ENCODE assay signal across 9 cellular contexts in the genomic region with DNA sequence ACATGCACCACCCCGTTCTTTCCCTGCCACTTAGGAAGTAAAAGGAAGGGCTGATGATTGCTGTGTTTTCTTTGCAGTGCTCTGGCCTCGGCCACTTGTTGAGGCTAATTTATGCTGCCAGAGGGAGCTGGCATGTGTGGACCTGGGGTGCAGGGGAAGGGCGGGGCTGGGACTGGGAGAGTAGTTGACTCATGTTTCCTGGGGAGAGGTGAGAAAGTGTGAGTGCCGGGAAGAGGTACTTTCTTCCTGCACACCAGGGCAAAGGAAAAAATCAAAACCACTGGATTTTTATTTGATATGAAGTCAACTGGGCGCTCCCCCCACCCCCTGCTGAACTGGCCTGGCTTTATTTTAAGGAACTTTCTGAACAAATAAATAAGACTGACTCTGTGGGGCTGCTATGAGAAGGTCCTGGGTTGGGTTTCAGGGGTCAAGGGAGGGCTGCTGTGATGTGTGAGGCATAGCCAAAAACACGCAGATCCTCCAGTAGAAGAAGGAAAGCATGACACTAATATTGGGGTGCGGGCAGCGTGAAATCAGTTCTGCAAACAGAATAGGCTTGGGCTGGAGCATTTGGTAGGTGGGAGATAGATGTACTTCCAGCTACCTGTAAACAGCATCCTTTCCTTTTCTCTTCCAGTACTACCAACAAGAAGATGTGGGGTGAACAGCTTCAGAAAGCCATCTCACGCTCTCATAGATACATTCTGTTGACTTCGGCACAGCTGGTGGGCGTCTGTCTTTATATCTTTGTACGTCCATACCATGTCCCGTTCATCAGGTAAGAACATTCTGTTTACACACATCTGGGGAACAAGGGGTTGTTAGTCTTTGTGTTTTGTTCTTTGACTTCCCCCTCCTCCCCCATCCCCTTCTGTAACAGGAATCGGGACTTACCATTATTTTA.
A peak's percentile ranks its signal among the peaks of the same experiment; 100 is the strongest.
DNase-seq lines count a peak whose midpoint lies in the region; ATAC-seq and TF ChIP-seq lines count a peak whose summit lies in the region.
"Had no signal": no experiment of that assay in that cellular context is flagged by ENCODE, and none has a peak within 500 bp of the region (broad histone marks: within the 10 kb centered on the region; RNA-seq: fewer than 3 reads in every experiment).

No MANE protein-coding gene starts in this region.

- H3K27me3 ChIP-seq in upper lobe of right lung = no peaks in the 10 kb centered on the region

- H3K4me1 Mint-ChIP-seq in activated naive CD4-positive, alpha-beta T cell treated with anti-CD3 and anti-CD28 coated beads for 36 hours (ENCODE audit: low read depth) = peaks cover 26% of the 10 kb centered on the region
- H3K4me1 Mint-ChIP-seq in activated T-helper 17 cell treated with anti-CD3 and anti-CD28 coated beads, Interleukin-2, amount 50 U/mL, for 72 hours = peaks cover 23% of the 10 kb centered on the region

- CTCF ChIA-PET in activated naive CD4-positive, alpha-beta T cell treated with anti-CD3 and anti-CD28 coated beads for 36 hours (lab: Charles Lee) = interaction anchor here (0.6 to 3.8 kb wide), 6 partner anchors 12 to 99 kb away, joined by 3 to 26 read pairs (median 5); partner anchors contain the start of gene SYNJ2
- CTCF ChIA-PET in HEK293T (lab: Yijun Ruan, JAX) = interaction anchor here (0.9 kb wide), 1 partner anchor 66 kb away, joined by 5 read pairs; no protein-coding TSS in a partner anchor

- H3K27ac Mint-ChIP-seq in activated naive CD4-positive, alpha-beta T cell treated with anti-CD3 and anti-CD28 coated beads for 36 hours = peak overlapping the region; percentile 82
- H3K27ac Mint-ChIP-seq in activated T-helper 17 cell treated with anti-CD3 and anti-CD28 coated beads, Interleukin-2, amount 50 U/mL, for 72 hours = peak overlapping the region; percentile 70
- H3K27ac Mint-ChIP-seq: activated T-cell treated with anti-CD3 and anti-CD28 coated beads, Interleukin-2, amount 50 U/mL, for 72 hours had no signal

- no peaks in the 10 kb centered on the region for H3K9me3 Mint-ChIP-seq in activated naive CD4-positive, alpha-beta T cell treated with anti-CD3 and anti-CD28 coated beads for 36 hours
- no peaks in the 10 kb centered on the region for H3K9me3 Mint-ChIP-seq in activated T-helper 17 cell treated with anti-CD3 and anti-CD28 coated beads, Interleukin-2, amount 50 U/mL, for 72 hours
- H3K9me3 Mint-ChIP-seq: activated T-cell treated with anti-CD3 and anti-CD28 coated beads, Interleukin-2, amount 50 U/mL, for 72 hours had no signal

- no peak overlapping the region for H3K4me3 ChIP-seq in upper lobe of right lung

- peak overlapping the region; percentile 30 for H3K27ac ChIP-seq in upper lobe of right lung

- no peak for TF ChIP-seq CTCF in upper lobe of right lung (IDR thresholded peaks at IDR 0.05)

- ATAC-seq in activated T-helper 17 cell treated with anti-CD3 and anti-CD28 coated beads, Interleukin-2, amount 50 U/mL, for 72 hours (replicated peaks) = peak; percentile 76
- ATAC-seq in upper lobe of right lung (peak; percentile 88), HG02840 (IDR thresholded peaks at IDR 0.05; ENCODE audit: low FRiP score, unreplicated experiment) (no peak)

- POLR2A ChIA-PET in HEK293T (lab: Yijun Ruan, JAX) = interaction anchor here (1.1 kb wide), 1 partner anchor 746 kb away, joined by 4 read pairs; the partner anchor contains the start of gene TMEM242

- intact Hi-C loops in activated naive CD4-positive, alpha-beta T cell treated with anti-CD3 and anti-CD28 coated beads for 36 hours (cut with micrococcal nuclease) = no loop called here
- intact Hi-C loops in upper lobe of right lung (cut with DNase I) = no loop called here

- peaks cover 26% of the 10 kb centered on the region for H3K36me3 Mint-ChIP-seq in activated naive CD4-positive, alpha-beta T cell treated with anti-CD3 and anti-CD28 coated beads for 36 hours (ENCODE audit: low read depth)
- peaks cover 85% of the 10 kb centered on the region for H3K36me3 Mint-ChIP-seq in activated T-helper 17 cell treated with anti-CD3 and anti-CD28 coated beads, Interleukin-2, amount 50 U/mL, for 72 hours (ENCODE audit: low read depth)

- H3K9me3 ChIP-seq in upper lobe of right lung = no peaks in the 10 kb centered on the region

- no peaks in the 10 kb centered on the region for H3K4me1 ChIP-seq in upper lobe of right lung

- H3K36me3 ChIP-seq in upper lobe of right lung = peaks cover 3% of the 10 kb centered on the region

- peak; percentile 49 for DNase-seq in activated naive CD4-positive, alpha-beta T cell treated with anti-CD3 and anti-CD28 coated beads for 36 hours
- no peak for DNase-seq in activated naive CD4-positive, alpha-beta T cell treated with anti-CD3 and anti-CD28 coated beads, Interleukin-2, amount 50 U/mL, for 16 hours
- DNase-seq in iPS-NIHi11 (ENCODE audit: low spot score) (peak; percentile 67), upper lobe of right lung (peak; percentile 88), HEK293T (ENCODE audit: extremely low spot score) (no peak), OCI-M1 (lab: John Stamatoyannopoulos, UW) (no peak)
- DNase-seq: activated T-cell treated with anti-CD3 and anti-CD28 coated beads, Interleukin-2, amount 50 U/mL, for 72 hours had no signal

- H3K27me3 Mint-ChIP-seq in activated naive CD4-positive, alpha-beta T cell treated with anti-CD3 and anti-CD28 coated beads for 36 hours (ENCODE audit: low read depth) = no peaks in the 10 kb centered on the region
- no peaks in the 10 kb centered on the region for H3K27me3 Mint-ChIP-seq in activated T-helper 17 cell treated with anti-CD3 and anti-CD28 coated beads, Interleukin-2, amount 50 U/mL, for 72 hours

- no peak overlapping the region for H3K4me3 Mint-ChIP-seq in activated naive CD4-positive, alpha-beta T cell treated with anti-CD3 and anti-CD28 coated beads for 36 hours
- peak overlapping the region; percentile 17 for H3K4me3 Mint-ChIP-seq in activated T-helper 17 cell treated with anti-CD3 and anti-CD28 coated beads, Interleukin-2, amount 50 U/mL, for 72 hours
- H3K4me3 Mint-ChIP-seq: activated T-cell treated with anti-CD3 and anti-CD28 coated beads, Interleukin-2, amount 50 U/mL, for 72 hours had no signal

TF ChIP-seq in HEK293T, 16 proteins besides CTCF, POLR2A, EP300 and RAD21:
- TF ChIP-seq, protein P1, sequence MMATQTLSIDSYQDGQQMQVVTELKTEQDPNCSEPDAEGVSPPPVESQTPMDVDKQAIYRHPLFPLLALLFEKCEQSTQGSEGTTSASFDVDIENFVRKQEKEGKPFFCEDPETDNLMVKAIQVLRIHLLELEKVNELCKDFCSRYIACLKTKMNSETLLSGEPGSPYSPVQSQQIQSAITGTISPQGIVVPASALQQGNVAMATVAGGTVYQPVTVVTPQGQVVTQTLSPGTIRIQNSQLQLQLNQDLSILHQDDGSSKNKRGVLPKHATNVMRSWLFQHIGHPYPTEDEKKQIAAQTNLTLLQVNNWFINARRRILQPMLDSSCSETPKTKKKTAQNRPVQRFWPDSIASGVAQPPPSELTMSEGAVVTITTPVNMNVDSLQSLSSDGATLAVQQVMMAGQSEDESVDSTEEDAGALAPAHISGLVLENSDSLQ (IDR thresholded peaks at IDR 0.05) = no peak
- TF ChIP-seq LEF1 (IDR thresholded peaks at IDR 0.05; ENCODE audit: borderline replicate concordance) (no peak), ZNF384 (IDR thresholded peaks at IDR 0.05) (no peak), L3MBTL2 (conservative IDR thresholded peaks at IDR 0.05) (no peak), FOXM1 (IDR thresholded peaks at IDR 0.05; ENCODE audit: borderline replicate concordance) (no peak), TARDBP (IDR thresholded peaks at IDR 0.05) (no peak), ELF4 (IDR thresholded peaks at IDR 0.05) (no peak), ARNT (IDR thresholded peaks at IDR 0.05) (no peak), SP1 (IDR thresholded peaks at IDR 0.05) (no peak), SUZ12 (IDR thresholded peaks at IDR 0.05) (no peak), FOXK2 (IDR thresholded peaks at IDR 0.05) (no peak), BHLHE40 (IDR thresholded peaks at IDR 0.05; ENCODE audit: borderline replicate concordance) (no peak), FOXA1 (IDR thresholded peaks at IDR 0.05) (no peak), HDGF (IDR thresholded peaks at IDR 0.05; ENCODE audit: borderline replicate concordance) (no peak), NFRKB (IDR thresholded peaks at IDR 0.05) (no peak), CTBP1 (IDR thresholded peaks at IDR 0.05; ENCODE audit: borderline replicate concordance) (no peak)

Comparison
In these comparisons a context has a peak if more than half of its experiments do, and no peak if none do; other contexts are left out.
1. DNase-seq: peak in activated naive CD4-positive, alpha-beta T cell treated with anti-CD3 and anti-CD28 coated beads for 36 hours (single experiment), iPS-NIHi11 (single experiment) and upper lobe of right lung (single experiment); none in activated naive CD4-positive, alpha-beta T cell treated with anti-CD3 and anti-CD28 coated beads, Interleukin-2, amount 50 U/mL, for 16 hours (single experiment), HEK293T (single experiment) and OCI-M1 (single experiment).